Comparison of ENCODE assay signal across 8 cellular contexts in genomic region chr3:56682458-56683121, GRCh38. TPM values are rescaled to one million over a fixed set of nuclear protein-coding genes. Genes with fewer than 3 reads are reported as not detected.
DNase-seq lines count a peak whose midpoint lies in the region; ATAC-seq, FAIRE-seq and TF ChIP-seq lines count a peak whose summit lies in the region.

No MANE protein-coding gene starts in this region.

- peak overlapping the region; percentile 93 for H3K27ac ChIP-seq in keratinocyte (ENCODE audit: control insufficient read depth, insufficient read depth, low read length)

- dilution Hi-C loops in keratinocyte (cut with MboI; ENCODE audit: extremely low pct_ligation_motif_present, low sequenced_read_pairs), result no loop called here

- H3K79me2 ChIP-seq in keratinocyte (ENCODE audit: control insufficient read depth, insufficient read depth, low read length), result peaks cover 40% of the 10 kb centered on the region

- H2AFZ ChIP-seq in keratinocyte (ENCODE audit: control insufficient read depth, low read length), result peak overlapping the region; percentile 60

- peak; percentile 74 for ATAC-seq in HG03025 (IDR thresholded peaks at IDR 0.05; ENCODE audit: low FRiP score, unreplicated experiment)

- H3K9ac ChIP-seq in keratinocyte (ENCODE audit: control insufficient read depth, extremely low read depth, insufficient read depth, low read length), result peak overlapping the region; percentile 93

- no peak for FAIRE-seq in keratinocyte (lab: Jason Lieb, UNC)

- H3K4me3 ChIP-seq in keratinocyte (ENCODE audit: control insufficient read depth in 2 of 3, extremely low read depth in 1 of 3, insufficient read depth in 2 of 3, low read depth in 1 of 3, low read length in 3 of 3), result peak overlapping the region; percentile 61 to 91 (median 76)

- H4K20me1 ChIP-seq in keratinocyte (ENCODE audit: control insufficient read depth, extremely low read depth, insufficient read depth, low read length), result no peaks in the 10 kb centered on the region

- H3K4me1 ChIP-seq in keratinocyte (ENCODE audit: control insufficient read depth, extremely low read depth, insufficient read depth, low read length), result peaks cover 15% of the 10 kb centered on the region

- peaks cover 3% of the 10 kb centered on the region for H3K9me3 ChIP-seq in keratinocyte (ENCODE audit: control insufficient read depth, low read depth, low read length)

- no peaks in the 10 kb centered on the region for H3K27me3 ChIP-seq in keratinocyte (ENCODE audit: control insufficient read depth, extremely low read depth, insufficient read depth, low read length)

- no peaks in the 10 kb centered on the region for H3K9me1 ChIP-seq in keratinocyte (ENCODE audit: control insufficient read depth, extremely low read depth, insufficient read depth, low read length)

- peak overlapping the region; percentile 92 for H3K4me2 ChIP-seq in keratinocyte (ENCODE audit: control insufficient read depth, extremely low read depth, insufficient read depth, low read depth, low read length)

- TF ChIP-seq CTCF in keratinocyte (optimal IDR thresholded peaks at IDR 0.05 in 1 of 3, IDR thresholded peaks at IDR 0.05 in 1 of 3, conservative IDR thresholded peaks at IDR 0.05 in 1 of 3; ENCODE audit: extremely low read depth in 1 of 3, insufficient read depth in 2 of 3, low read length in 3 of 3), result peak in 1 of 3 experiments; percentile 4

- no peaks in the 10 kb centered on the region for H3K36me3 ChIP-seq in keratinocyte (ENCODE audit: control insufficient read depth in 2 of 2, extremely low read depth in 1 of 2, insufficient read depth in 2 of 2, low read length in 2 of 2)

- DNase-seq in NCI-H524 (lab: John Stamatoyannopoulos, UW), result peak; percentile 57 to 68
- DNase-seq in NCI-H524 treated with DMSO at 0.1 percent for 48 hours (lab: John Stamatoyannopoulos, UW), result no peak
- DNase-seq in NCI-H2171 treated with DMSO at 0.1 percent for 48 hours (lab: John Stamatoyannopoulos, UW), result peak; percentile 76
- DNase-seq in activated CD4-positive, CD25-positive, alpha-beta regulatory T cell treated with anti-CD3 and anti-CD28 coated beads, Interleukin-2, amount 50 U/mL, for 16 hours (ENCODE audit: low read depth, low spot score), result peak; percentile 57
- peak; percentile 78 for DNase-seq in central memory CD4-positive, alpha-beta T cell
- DNase-seq in keratinocyte (ENCODE audit: low read depth, low spot score), result no peak
- DNase-seq in stimulated activated CD4-positive, alpha-beta T cell treated with anti-CD3 and anti-CD28 coated beads, Interleukin-12 subunit alpha, Interleukin-12 subunit beta, amount 100 ng/mL, for 48 hours (ENCODE audit: low read depth in 2 of 3, low spot score in 1 of 3), result peak; percentile 56 to 74 (median 68)

RNA-seq across cellular contexts. Expression of gene TASOR, which starts 0.5 kb away (rescaled TPM):
- 20.0 to 38.6 TPM (median 26.7 TPM) in 3 replicates for polyA plus RNA-seq in keratinocyte
- 76.2 TPM for polyA plus RNA-seq in keratinocyte (2011; ENCODE audit: low read depth)
- 14.7 and 26.1 TPM in 2 replicates for polyA plus RNA-seq in keratinocyte (2011; cell fraction: cytosol; rRNA removed)
- polyA plus RNA-seq in keratinocyte (2011; cell fraction: nucleus; rRNA removed), result 26.4 and 36.9 TPM in 2 replicates
- 18.6 and 24.3 TPM in 2 replicates for polyA plus RNA-seq in keratinocyte (2012; ENCODE audit: low replicate concordance)
- polyA minus RNA-seq in keratinocyte, result 15.3 to 49.7 TPM (median 29.0 TPM) in 3 replicates
- 29.4 TPM for polyA minus RNA-seq in keratinocyte (2011; cell fraction: cytosol; rRNA and poly(A)+ RNA removed)
- 33.7 and 52.7 TPM in 2 replicates for polyA minus RNA-seq in keratinocyte (2011; cell fraction: nucleus; rRNA and poly(A)+ RNA removed)

Comparison
In these comparisons a context has a peak if more than half of its experiments do, and no peak if none do; other contexts are left out.
1. DNase-seq: peak in NCI-H524 (2 of 2), NCI-H2171 treated with DMSO at 0.1 percent for 48 hours (single experiment), activated CD4-positive, CD25-positive, alpha-beta regulatory T cell treated with anti-CD3 and anti-CD28 coated beads, Interleukin-2, amount 50 U/mL, for 16 hours (single experiment), central memory CD4-positive, alpha-beta T cell (single experiment) and stimulated activated CD4-positive, alpha-beta T cell treated with anti-CD3 and anti-CD28 coated beads, Interleukin-12 subunit alpha, Interleukin-12 subunit beta, amount 100 ng/mL, for 48 hours (3 of 3); none in NCI-H524 treated with DMSO at 0.1 percent for 48 hours (single experiment) and keratinocyte (single experiment).